In genomic region chr17:72122668-72123495, GRCh38 we compare ENCODE assay signal across 8 cellular contexts. TPM values are rescaled to one million over a fixed set of nuclear protein-coding genes. Genes with fewer than 3 reads are reported as not detected.
DNase-seq lines count a peak whose midpoint lies in the region; ATAC-seq, FAIRE-seq and TF ChIP-seq lines count a peak whose summit lies in the region.

No MANE protein-coding gene starts in this region.

- peak overlapping the region; percentile 85 for H3K4me3 ChIP-seq in AG10803 (ENCODE audit: low read length)
- peak overlapping the region; percentile 75 for H3K4me3 ChIP-seq in coronary artery

- peak overlapping the region in 1 of 5 donors; percentile 25 for H3K4me3 Mint-ChIP-seq in immature natural killer cell

- H3K27ac Mint-ChIP-seq in immature natural killer cell: no peak overlapping the region

- H3K9me3 Mint-ChIP-seq in immature natural killer cell: peaks cover 0 to 21% (median 5%) of the 10 kb centered on the region in 6 donors

- peak overlapping the region in 1 of 2 donors; percentile 69 for H3K27ac ChIP-seq in coronary artery

- peaks cover 0 to 5% (median 0%) of the 10 kb centered on the region in 3 donors for H3K36me3 Mint-ChIP-seq in immature natural killer cell

- H3K27me3 Mint-ChIP-seq in immature natural killer cell (ENCODE audit: low read depth in 3 of 3): peaks cover 21 to 34% (median 32%) of the 10 kb centered on the region in 3 donors

- peaks cover 0 to 1% of the 10 kb centered on the region in 2 donors for H3K4me1 Mint-ChIP-seq in immature natural killer cell

- peak; percentile 77 for FAIRE-seq in HTR-8/SVneo (lab: Jason Lieb, UNC)

- DNase-seq in AG10803 (ENCODE audit: low read depth): peak; percentile 57
- no peak for DNase-seq in HTR-8/SVneo (ENCODE audit: insufficient read length, low spot score)
- DNase-seq in coronary artery (ENCODE audit: low spot score): no peak
- peak; percentile 60 for DNase-seq in myocyte (ENCODE audit: low read depth)
- DNase-seq in immature natural killer cell: no peak
- DNase-seq in NCI-H2171 (lab: John Stamatoyannopoulos, UW): no peak

- ATAC-seq in HG03342 (IDR thresholded peaks at IDR 0.05; ENCODE audit: unreplicated experiment): no peak
- no peak for ATAC-seq in HG02798 (IDR thresholded peaks at IDR 0.05; ENCODE audit: poor library complexity, unreplicated experiment)

- TF ChIP-seq CTCF in AG10803 (conservative IDR thresholded peaks at IDR 0.05; ENCODE audit: low read length): no peak
- no peak for TF ChIP-seq CTCF in coronary artery (IDR thresholded peaks at IDR 0.05)

RNA-seq across cellular contexts. Expression of gene SOX9, which starts 2.1 kb away (rescaled TPM):
- total RNA-seq in myocyte: 2.4 and 2.7 TPM in 2 replicates
- polyA plus RNA-seq in myocyte (2012): 4.4 TPM
- polyA plus RNA-seq in immature natural killer cell: not detected

Comparison
In these comparisons a context has a peak if more than half of its experiments do, and no peak if none do; other contexts are left out.
1. DNase-seq: peak in AG10803 (single experiment) and myocyte (single experiment); none in HTR-8/SVneo (single experiment), coronary artery (single experiment), immature natural killer cell (0 of 3) and NCI-H2171 (single experiment).